ENCODE assay signal across 22 cellular contexts in genomic region chr3:126870608-126871210, GRCh38.
DNase-seq lines count a peak whose midpoint lies in the region; ATAC-seq lines count a peak whose summit lies in the region.
"Had no signal": no experiment of that assay in that cellular context is flagged by ENCODE, and none has a peak within 500 bp of the region (broad histone marks: within the 10 kb centered on the region; RNA-seq: fewer than 3 reads in every experiment).

No MANE protein-coding gene starts in this region.

- H3K4me1 ChIP-seq in HAP-1 = no peaks in the 10 kb centered on the region
- H3K4me1 ChIP-seq: colonic mucosa, neural progenitor cell, tibial artery had no signal

- DNase-seq in Right ventricle myocardium superior (no peak), cardiac septum (ENCODE audit: low spot score) (no peak), head of caudate nucleus (peak in 23 of 42 donors; percentile 11 to 73 (median 30)), putamen (ENCODE audit: low spot score) (peak; percentile 32), HAP-1 (ENCODE audit: low spot score in 2 of 2) (no peak), amniotic stem cell (lab: John Stamatoyannopoulos, UW) (no peak)
- DNase-seq: activated CD4-positive, alpha-beta T cell treated with anti-CD3 and anti-CD28 coated beads, Interleukin-2, amount 10 ng/mL, durations not matched to agents 24 days and 14 days; activated CD8-positive, alpha-beta memory T cell treated with anti-CD3 and anti-CD28 coated beads, Interleukin-2, amount 10 ng/mL, durations not matched to agents 7 days and 5 days; BE2C; colonic mucosa; NCI-H187 treated with DMSO at 0.1 percent for 48 hours; NCI-H2227 treated with DMSO at 0.1 percent for 48 hours; NCI-H774; PC-3; SIG-M5; stimulated activated CD4-positive, alpha-beta T cell treated with anti-CD3 and anti-CD28 coated beads, Interleukin-2, amount 100 ng/mL, for 48 hours; stimulated activated naive B cell treated with anti-CD40 and anti-IgM and Interleukin-4, amounts not matched to agents 10 μg/mL and 1 μg/mL and 100 μg/mL, for 72 hours had no signal

- H3K27me3 ChIP-seq in HAP-1 (ENCODE audit: low read depth) = no peaks in the 10 kb centered on the region
- H3K27me3 ChIP-seq: BE2C, colonic mucosa, neural progenitor cell, tibial artery had no signal

- H3K36me3 ChIP-seq in HAP-1 (replicated peaks) = no peaks in the 10 kb centered on the region
- H3K36me3 ChIP-seq: BE2C, colonic mucosa, neural progenitor cell had no signal

- in situ Hi-C loops in HAP-1 (cut with MboI; ENCODE audit: low sequenced_read_pairs) = no loop called here

- no peak overlapping the region for H3K4me3 ChIP-seq in HAP-1
- H3K4me3 ChIP-seq: colonic mucosa, neural progenitor cell, tibial artery had no signal

- ATAC-seq in Right ventricle myocardium superior (ENCODE audit: poor library complexity) (peak; percentile 67), GM18867 (IDR thresholded peaks at IDR 0.05; ENCODE audit: unreplicated experiment) (no peak), HG03175 (IDR thresholded peaks at IDR 0.05; ENCODE audit: unreplicated experiment) (no peak)
- ATAC-seq: activated CD8-positive, alpha-beta memory T cell treated with anti-CD3 and anti-CD28 coated beads, Interleukin-2, amount 10 ng/mL, durations not matched to agents 7 days and 5 days; activated naive CD4-positive, alpha-beta T cell treated with anti-CD3 and anti-CD28 coated beads, Interleukin-2, amount 50 U/mL, for 72 hours; PC-3; stimulated activated naive B cell treated with anti-CD40 and anti-IgM and Interleukin-4, amounts not matched to agents 10 μg/mL and 1 μg/mL and 100 μg/mL, for 72 hours had no signal

- intact Hi-C loops in Right ventricle myocardium superior (cut with DNase I) (no loop called here), cardiac septum (cut with DNase I) (no loop called here), head of caudate nucleus (cut with DNase I) (no loop called here)

- no peaks in the 10 kb centered on the region for H3K9me3 ChIP-seq in HAP-1
- H3K9me3 ChIP-seq: BE2C, colonic mucosa, tibial artery had no signal

Comparison
In these comparisons a context has a peak if more than half of its experiments do, and no peak if none do; other contexts are left out.
1. DNase-seq: peak in head of caudate nucleus (23 of 42) and putamen (single experiment); none in Right ventricle myocardium superior (single experiment), cardiac septum (single experiment), HAP-1 (0 of 2) and amniotic stem cell (single experiment).